ENCODE assay signal across 19 cellular contexts in the genomic region with DNA sequence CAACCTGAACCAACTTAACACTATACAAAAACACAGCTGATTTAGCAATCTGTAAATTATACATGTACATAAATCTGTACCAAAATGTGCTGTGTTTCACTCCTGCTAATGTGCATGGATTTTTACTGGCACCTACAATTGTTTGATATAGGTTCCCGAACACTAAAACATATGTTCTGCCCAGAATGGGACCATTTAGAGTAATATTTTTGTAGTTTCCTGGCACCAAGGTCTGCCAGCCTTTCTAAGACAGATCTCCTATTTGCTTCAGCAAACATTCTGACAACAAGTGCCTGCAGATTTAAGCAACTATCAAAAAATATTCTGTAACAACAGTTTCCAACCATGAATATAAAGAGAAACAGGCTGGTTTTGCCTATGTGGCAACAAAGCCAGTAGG.
"Had no signal": no experiment of that assay in that cellular context is flagged by ENCODE, and none has a peak within 500 bp of the region (broad histone marks: within the 10 kb centered on the region; RNA-seq: fewer than 3 reads in every experiment).

No MANE protein-coding gene starts in this region.

- DNase-seq: IMR-90, Karpas-422, KG1, MM.1S, NCI-H1092 treated with DMSO at 0.1 percent for 48 hours, NCI-H1436, NCI-H187, NCI-H2029, NCI-H2081 treated with DMSO at 0.1 percent for 48 hours, NCI-H2171, NCI-H226, NCI-H446, NCI-H510A, NCI-H524 treated with DMSO at 0.1 percent for 48 hours, NCI-H82, Right ventricle myocardium superior, RPMI8226, SIG-M5, SW 1271 had no signal
